Comparison of ENCODE assay signal across 1 cellular context in the genomic region with DNA sequence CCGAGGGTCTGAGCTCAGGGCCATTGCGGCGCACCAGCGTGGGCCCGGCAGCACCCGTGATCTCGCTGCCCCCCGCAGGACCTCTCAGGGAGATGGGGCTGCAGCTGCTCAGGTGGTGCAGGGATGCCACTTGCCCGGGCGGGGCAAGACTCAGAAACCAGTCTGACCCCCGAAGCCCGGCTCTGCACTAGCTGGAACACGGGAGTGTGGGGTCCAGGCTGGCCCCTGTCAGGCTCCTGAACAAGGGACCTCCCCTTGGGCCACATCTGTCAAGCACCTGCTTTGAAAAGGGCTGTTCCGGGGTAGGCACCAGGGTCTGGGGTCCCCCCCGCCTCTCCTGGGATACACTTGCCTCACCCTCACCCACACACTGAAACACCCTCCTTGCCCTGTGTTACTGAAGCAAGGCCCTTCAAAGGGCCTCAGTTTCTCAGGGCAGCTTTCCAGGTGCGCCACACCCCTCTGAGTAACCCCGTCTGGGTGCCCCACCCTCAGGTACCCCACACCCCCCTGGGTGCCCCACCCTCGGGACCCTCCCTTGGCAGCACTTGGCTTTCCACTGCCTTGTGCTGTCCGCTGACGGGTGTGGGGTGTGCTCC.
TF ChIP-seq lines count a peak whose summit lies in the region.

No MANE protein-coding gene starts in this region.

TF ChIP-seq in IMR-90, 13 proteins besides CTCF, POLR2A, EP300 and RAD21 (continued from another document):
- TF ChIP-seq MAZ (IDR thresholded peaks at IDR 0.05; ENCODE audit: borderline replicate concordance, low read depth, low read length) (no peak), RCOR1 (IDR thresholded peaks at IDR 0.05; ENCODE audit: insufficient replicate concordance, low read length) (no peak), CEBPB (IDR thresholded peaks at IDR 0.05; ENCODE audit: low read depth, low read length) (no peak), CHD1 (IDR thresholded peaks at IDR 0.05; ENCODE audit: low read depth, low read length) (no peak), BHLHE40 (IDR thresholded peaks at IDR 0.05; ENCODE audit: low read depth, low read length) (no peak), RFX5 (IDR thresholded peaks at IDR 0.05; ENCODE audit: low read depth, low read length) (no peak), NFE2L2 (IDR thresholded peaks at IDR 0.05; ENCODE audit: low read depth, low read length) (no peak), SMC3 (IDR thresholded peaks at IDR 0.05; ENCODE audit: low read depth, low read length) (no peak)
- TF ChIP-seq, protein P1, sequence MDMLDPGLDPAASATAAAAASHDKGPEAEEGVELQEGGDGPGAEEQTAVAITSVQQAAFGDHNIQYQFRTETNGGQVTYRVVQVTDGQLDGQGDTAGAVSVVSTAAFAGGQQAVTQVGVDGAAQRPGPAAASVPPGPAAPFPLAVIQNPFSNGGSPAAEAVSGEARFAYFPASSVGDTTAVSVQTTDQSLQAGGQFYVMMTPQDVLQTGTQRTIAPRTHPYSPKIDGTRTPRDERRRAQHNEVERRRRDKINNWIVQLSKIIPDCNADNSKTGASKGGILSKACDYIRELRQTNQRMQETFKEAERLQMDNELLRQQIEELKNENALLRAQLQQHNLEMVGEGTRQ (IDR thresholded peaks at IDR 0.05; ENCODE audit: low read depth, low read length): no peak
